In genomic region chr16:48385272-48385953, GRCh38 we compare ENCODE assay signal across 1 cellular context.
TF ChIP-seq lines count a peak whose summit lies in the region.

A gene with protein sequence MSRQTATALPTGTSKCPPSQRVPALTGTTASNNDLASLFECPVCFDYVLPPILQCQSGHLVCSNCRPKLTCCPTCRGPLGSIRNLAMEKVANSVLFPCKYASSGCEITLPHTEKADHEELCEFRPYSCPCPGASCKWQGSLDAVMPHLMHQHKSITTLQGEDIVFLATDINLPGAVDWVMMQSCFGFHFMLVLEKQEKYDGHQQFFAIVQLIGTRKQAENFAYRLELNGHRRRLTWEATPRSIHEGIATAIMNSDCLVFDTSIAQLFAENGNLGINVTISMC (minus strand): TSS chr16:48385413. CDS start chr16:48362428, 22,985 bp downstream.

TF ChIP-seq in HepG2, 621 proteins besides CTCF, POLR2A, EP300 and RAD21 (continued from another document and continues in another):
- TF ChIP-seq, protein P1, sequence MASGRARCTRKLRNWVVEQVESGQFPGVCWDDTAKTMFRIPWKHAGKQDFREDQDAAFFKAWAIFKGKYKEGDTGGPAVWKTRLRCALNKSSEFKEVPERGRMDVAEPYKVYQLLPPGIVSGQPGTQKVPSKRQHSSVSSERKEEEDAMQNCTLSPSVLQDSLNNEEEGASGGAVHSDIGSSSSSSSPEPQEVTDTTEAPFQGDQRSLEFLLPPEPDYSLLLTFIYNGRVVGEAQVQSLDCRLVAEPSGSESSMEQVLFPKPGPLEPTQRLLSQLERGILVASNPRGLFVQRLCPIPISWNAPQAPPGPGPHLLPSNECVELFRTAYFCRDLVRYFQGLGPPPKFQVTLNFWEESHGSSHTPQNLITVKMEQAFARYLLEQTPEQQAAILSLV (CRISPR knock-in tag; IDR thresholded peaks at IDR 0.05; ENCODE audit: borderline replicate concordance) = peak; percentile 95; the same call in 1 of the 2 replicates
- TF ChIP-seq MIXL1 (CRISPR knock-in tag; IDR thresholded peaks at IDR 0.05) = no peak
- TF ChIP-seq NONO (IDR thresholded peaks at IDR 0.05) = no peak
- no peak; the same call in 1 of the 2 replicates for TF ChIP-seq NONO (CRISPR knock-in tag; conservative IDR thresholded peaks at IDR 0.05)
- TF ChIP-seq, protein P2, sequence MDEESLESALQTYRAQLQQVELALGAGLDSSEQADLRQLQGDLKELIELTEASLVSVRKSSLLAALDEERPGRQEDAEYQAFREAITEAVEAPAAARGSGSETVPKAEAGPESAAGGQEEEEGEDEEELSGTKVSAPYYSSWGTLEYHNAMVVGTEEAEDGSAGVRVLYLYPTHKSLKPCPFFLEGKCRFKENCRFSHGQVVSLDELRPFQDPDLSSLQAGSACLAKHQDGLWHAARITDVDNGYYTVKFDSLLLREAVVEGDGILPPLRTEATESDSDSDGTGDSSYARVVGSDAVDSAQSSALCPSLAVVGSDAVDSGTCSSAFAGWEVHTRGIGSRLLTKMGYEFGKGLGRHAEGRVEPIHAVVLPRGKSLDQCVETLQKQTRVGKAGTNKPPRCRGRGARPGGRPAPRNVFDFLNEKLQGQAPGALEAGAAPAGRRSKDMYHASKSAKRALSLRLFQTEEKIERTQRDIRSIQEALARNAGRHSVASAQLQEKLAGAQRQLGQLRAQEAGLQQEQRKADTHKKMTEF (CRISPR knock-in tag; IDR thresholded peaks at IDR 0.05) = peak; percentile 70; the same call in 1 of the 2 replicates
- peak; percentile 87; the same call in 1 of the 2 replicates for TF ChIP-seq ZFP82 (CRISPR knock-in tag; IDR thresholded peaks at IDR 0.05; ENCODE audit: borderline replicate concordance)
- TF ChIP-seq ZNF629 (CRISPR knock-in tag; conservative IDR thresholded peaks at IDR 0.05) = peak; percentile 18; the same call in 1 of the 2 replicates
- peak; percentile 94 for TF ChIP-seq SRY (CRISPR knock-in tag; IDR thresholded peaks at IDR 0.05)
- TF ChIP-seq, protein P3, sequence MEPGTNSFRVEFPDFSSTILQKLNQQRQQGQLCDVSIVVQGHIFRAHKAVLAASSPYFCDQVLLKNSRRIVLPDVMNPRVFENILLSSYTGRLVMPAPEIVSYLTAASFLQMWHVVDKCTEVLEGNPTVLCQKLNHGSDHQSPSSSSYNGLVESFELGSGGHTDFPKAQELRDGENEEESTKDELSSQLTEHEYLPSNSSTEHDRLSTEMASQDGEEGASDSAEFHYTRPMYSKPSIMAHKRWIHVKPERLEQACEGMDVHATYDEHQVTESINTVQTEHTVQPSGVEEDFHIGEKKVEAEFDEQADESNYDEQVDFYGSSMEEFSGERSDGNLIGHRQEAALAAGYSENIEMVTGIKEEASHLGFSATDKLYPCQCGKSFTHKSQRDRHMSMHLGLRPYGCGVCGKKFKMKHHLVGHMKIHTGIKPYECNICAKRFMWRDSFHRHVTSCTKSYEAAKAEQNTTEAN (CRISPR knock-in tag; conservative IDR thresholded peaks at IDR 0.05) = peak; percentile 23; the same call in 1 of the 2 replicates
- peak; percentile 79 for TF ChIP-seq SP4 (CRISPR knock-in tag; IDR thresholded peaks at IDR 0.05)
- TF ChIP-seq SYNCRIP (IDR thresholded peaks at IDR 0.05; ENCODE audit: insufficient read depth, low read depth, low read length) = no peak
- TF ChIP-seq ELF1 (CRISPR knock-in tag; IDR thresholded peaks at IDR 0.05) = no peak
- no peak for TF ChIP-seq U2AF2 (IDR thresholded peaks at IDR 0.05; ENCODE audit: low read depth, low read length)
- no peak for TF ChIP-seq SMARCE1 (IDR thresholded peaks at IDR 0.05; ENCODE audit: borderline replicate concordance)
- TF ChIP-seq ZNF746 (CRISPR knock-in tag; IDR thresholded peaks at IDR 0.05) = peak; percentile 74; the same call in 1 of the 2 replicates
- TF ChIP-seq CEBPZ (IDR thresholded peaks at IDR 0.05; ENCODE audit: low read length) = no peak
- peak; percentile 88 for TF ChIP-seq ZNF883 (CRISPR knock-in tag; IDR thresholded peaks at IDR 0.05; ENCODE audit: not compliant biosample characterization)
- no peak for TF ChIP-seq NFE2L2 (IDR thresholded peaks at IDR 0.05; ENCODE audit: low read length)
- TF ChIP-seq ZNF232 (CRISPR knock-in tag; IDR thresholded peaks at IDR 0.05; ENCODE audit: borderline replicate concordance) = peak; percentile 75; the same call in 1 of the 2 replicates
- TF ChIP-seq TEAD2 (CRISPR knock-in tag; IDR thresholded peaks at IDR 0.05) = no peak
- peak; percentile 90; the same call in 1 of the 2 replicates for TF ChIP-seq THAP7 (CRISPR knock-in tag; IDR thresholded peaks at IDR 0.05)
- no peak for TF ChIP-seq HHEX (CRISPR knock-in tag; IDR thresholded peaks at IDR 0.05)
- peak; percentile 94 for TF ChIP-seq ZFX (CRISPR knock-in tag; IDR thresholded peaks at IDR 0.05; ENCODE audit: low read depth)
- TF ChIP-seq ARID4A (CRISPR knock-in tag; IDR thresholded peaks at IDR 0.05; ENCODE audit: borderline replicate concordance) = peak; percentile 86
- no peak for TF ChIP-seq ZNF44 (CRISPR knock-in tag; IDR thresholded peaks at IDR 0.05)
- TF ChIP-seq MAFK (conservative IDR thresholded peaks at IDR 0.05 in 1 of 2, IDR thresholded peaks at IDR 0.05 in 1 of 2; ENCODE audit: low read length in 2 of 2) = no peak
- TF ChIP-seq TRIM22 (IDR thresholded peaks at IDR 0.05) = no peak
- TF ChIP-seq MXI1 (IDR thresholded peaks at IDR 0.05; ENCODE audit: borderline replicate concordance, low read depth, low read length) = peak; percentile 54; the same call in 1 of the 3 replicates
- TF ChIP-seq, protein P4, sequence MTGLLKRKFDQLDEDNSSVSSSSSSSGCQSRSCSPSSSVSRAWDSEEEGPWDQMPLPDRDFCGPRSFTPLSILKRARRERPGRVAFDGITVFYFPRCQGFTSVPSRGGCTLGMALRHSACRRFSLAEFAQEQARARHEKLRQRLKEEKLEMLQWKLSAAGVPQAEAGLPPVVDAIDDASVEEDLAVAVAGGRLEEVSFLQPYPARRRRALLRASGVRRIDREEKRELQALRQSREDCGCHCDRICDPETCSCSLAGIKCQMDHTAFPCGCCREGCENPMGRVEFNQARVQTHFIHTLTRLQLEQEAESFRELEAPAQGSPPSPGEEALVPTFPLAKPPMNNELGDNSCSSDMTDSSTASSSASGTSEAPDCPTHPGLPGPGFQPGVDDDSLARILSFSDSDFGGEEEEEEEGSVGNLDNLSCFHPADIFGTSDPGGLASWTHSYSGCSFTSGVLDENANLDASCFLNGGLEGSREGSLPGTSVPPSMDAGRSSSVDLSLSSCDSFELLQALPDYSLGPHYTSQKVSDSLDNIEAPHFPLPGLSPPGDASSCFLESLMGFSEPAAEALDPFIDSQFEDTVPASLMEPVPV (CRISPR knock-in tag; IDR thresholded peaks at IDR 0.05) = no peak; the same call in 1 of the 2 replicates
- no peak for TF ChIP-seq ZNF354B (CRISPR knock-in tag; IDR thresholded peaks at IDR 0.05)
- TF ChIP-seq FOXO4 (CRISPR knock-in tag; conservative IDR thresholded peaks at IDR 0.05) = peak; percentile 97
- TF ChIP-seq ZNF775 (CRISPR knock-in tag; IDR thresholded peaks at IDR 0.05; ENCODE audit: borderline replicate concordance) = no peak
- no peak for TF ChIP-seq THRA (CRISPR knock-in tag; IDR thresholded peaks at IDR 0.05; ENCODE audit: borderline replicate concordance)
- TF ChIP-seq, protein P5, sequence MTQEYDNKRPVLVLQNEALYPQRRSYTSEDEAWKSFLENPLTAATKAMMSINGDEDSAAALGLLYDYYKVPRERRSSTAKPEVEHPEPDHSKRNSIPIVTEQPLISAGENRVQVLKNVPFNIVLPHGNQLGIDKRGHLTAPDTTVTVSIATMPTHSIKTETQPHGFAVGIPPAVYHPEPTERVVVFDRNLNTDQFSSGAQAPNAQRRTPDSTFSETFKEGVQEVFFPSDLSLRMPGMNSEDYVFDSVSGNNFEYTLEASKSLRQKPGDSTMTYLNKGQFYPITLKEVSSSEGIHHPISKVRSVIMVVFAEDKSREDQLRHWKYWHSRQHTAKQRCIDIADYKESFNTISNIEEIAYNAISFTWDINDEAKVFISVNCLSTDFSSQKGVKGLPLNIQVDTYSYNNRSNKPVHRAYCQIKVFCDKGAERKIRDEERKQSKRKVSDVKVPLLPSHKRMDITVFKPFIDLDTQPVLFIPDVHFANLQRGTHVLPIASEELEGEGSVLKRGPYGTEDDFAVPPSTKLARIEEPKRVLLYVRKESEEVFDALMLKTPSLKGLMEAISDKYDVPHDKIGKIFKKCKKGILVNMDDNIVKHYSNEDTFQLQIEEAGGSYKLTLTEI (CRISPR knock-in tag; conservative IDR thresholded peaks at IDR 0.05) = no peak
